Comparison of ENCODE assay signal across 16 cellular contexts in the genomic region with DNA sequence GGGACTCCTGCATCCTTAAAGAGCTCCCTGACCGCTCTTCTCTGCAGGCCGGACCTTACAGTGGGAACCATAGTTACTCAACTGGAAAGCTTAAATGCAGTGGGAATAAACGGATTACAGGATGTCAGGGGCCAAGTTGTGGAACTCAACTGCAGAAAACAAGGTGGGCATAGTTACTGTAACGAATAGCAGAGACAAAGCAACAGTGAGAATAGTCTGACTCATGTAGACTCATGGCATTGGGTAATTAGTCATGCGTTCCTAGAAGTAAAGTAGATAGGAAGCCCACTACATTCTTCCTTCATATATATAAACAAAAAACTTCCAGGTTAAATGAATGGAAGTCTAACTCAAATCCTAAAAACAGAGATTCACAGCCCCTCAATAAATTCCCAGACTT.
DNase-seq lines count a peak whose midpoint lies in the region; ATAC-seq and TF ChIP-seq lines count a peak whose summit lies in the region.
"Had no signal": no experiment of that assay in that cellular context is flagged by ENCODE, and none has a peak within 500 bp of the region (broad histone marks: within the 10 kb centered on the region; RNA-seq: fewer than 3 reads in every experiment).

No MANE protein-coding gene starts in this region.

- H3K4me3 ChIP-seq in astrocyte of the spinal cord (ENCODE audit: low read depth, low read length) (no peak overlapping the region), hepatocyte (no peak overlapping the region)

- H4K20me1 ChIP-seq in hepatocyte (ENCODE audit: insufficient read depth, poor library complexity, severe bottlenecking), result no peaks in the 10 kb centered on the region

- WGBS in hepatocyte (ENCODE audit: low lambda C conversion rate, missing lambda C conversion rate), result 68% methylated on average over 5 of the region's 5 CpGs

- no peaks in the 10 kb centered on the region for H3K4me1 ChIP-seq in hepatocyte (ENCODE audit: insufficient read depth)

- H3K9me2 ChIP-seq in hepatocyte (replicated peaks; ENCODE audit: insufficient read depth), result no peaks in the 10 kb centered on the region

- H3K4me1 Mint-ChIP-seq in stimulated activated naive CD8-positive, alpha-beta T cell treated with anti-CD3 and anti-CD28 coated beads, Interleukin-15, amount 100 ng/mL, for 72 hours, result peaks cover 10% of the 10 kb centered on the region
- H3K4me1 Mint-ChIP-seq: CD4-positive, CD25-positive, alpha-beta regulatory T cell had no signal

- no peak overlapping the region for H2AFZ ChIP-seq in hepatocyte

- peaks cover 18% of the 10 kb centered on the region for H3K27me3 Mint-ChIP-seq in stimulated activated naive CD8-positive, alpha-beta T cell treated with anti-CD3 and anti-CD28 coated beads, Interleukin-15, amount 100 ng/mL, for 72 hours

- no peak overlapping the region for H3K27ac ChIP-seq in RWPE1
- H3K27ac ChIP-seq in hepatocyte, result no peak overlapping the region
- H3K27ac ChIP-seq: HL-60 had no signal

- POLR2A ChIA-PET in RWPE1 (lab: Yijun Ruan, JAX; ENCODE audit: low non-redundant PET), result no interaction called here

- no peaks in the 10 kb centered on the region for H3K36me3 ChIP-seq in hepatocyte (replicated peaks; ENCODE audit: insufficient read depth, low read depth)

- H3K9me3 ChIP-seq in hepatocyte (ENCODE audit: low read depth), result no peaks in the 10 kb centered on the region

- H3K79me2 ChIP-seq in hepatocyte, result no peaks in the 10 kb centered on the region

- H3K9me3 Mint-ChIP-seq in stimulated activated naive CD8-positive, alpha-beta T cell treated with anti-CD3 and anti-CD28 coated beads, Interleukin-15, amount 100 ng/mL, for 72 hours, result no peaks in the 10 kb centered on the region

- no peak for DNase-seq in stimulated activated naive CD8-positive, alpha-beta T cell treated with anti-CD3 and anti-CD28 coated beads, Interleukin-15, Interleukin-2, amounts not matched to agents 100 U/mL and 50 U/mL, for 24 hours
- no peak for DNase-seq in stimulated activated naive CD8-positive, alpha-beta T cell treated with anti-CD3 and anti-CD28 coated beads, Interleukin-15, amount 100 ng/mL, for 72 hours
- DNase-seq in RWPE1 (ENCODE audit: low spot score) (peak; percentile 4), astrocyte of the spinal cord (ENCODE audit: low read depth, low spot score) (peak; percentile 73), mesenteric fat pad (ENCODE audit: low spot score) (no peak), hepatocyte (ENCODE audit: low spot score) (no peak)
- DNase-seq: CD4-positive, CD25-positive, alpha-beta regulatory T cell; DMS79 treated with DMSO at 0.1 percent for 48 hours; KBM-7; NCI-H1092; NCI-H2107; NCI-H345; NCI-H526 treated with DMSO at 0.1 percent for 48 hours; SIG-M5 had no signal

- CTCF ChIA-PET in RWPE1 (lab: Yijun Ruan, JAX), result interaction anchor here (0.7 kb wide), 1 partner anchor 18 kb away, joined by 4 read pairs; no protein-coding TSS in a partner anchor

- no peak overlapping the region for H3K27ac Mint-ChIP-seq in stimulated activated naive CD8-positive, alpha-beta T cell treated with anti-CD3 and anti-CD28 coated beads, Interleukin-15, amount 100 ng/mL, for 72 hours
- H3K27ac Mint-ChIP-seq: CD4-positive, CD25-positive, alpha-beta regulatory T cell had no signal

- no peak for TF ChIP-seq CTCF in RWPE1 (conservative IDR thresholded peaks at IDR 0.05; ENCODE audit: low read depth)
- no peak for TF ChIP-seq CTCF in astrocyte of the spinal cord (IDR thresholded peaks at IDR 0.05; ENCODE audit: low read depth, low read length)
- no peak for TF ChIP-seq CTCF in hepatocyte (IDR thresholded peaks at IDR 0.05; ENCODE audit: poor library complexity)

- no peak overlapping the region for H3K4me3 Mint-ChIP-seq in stimulated activated naive CD8-positive, alpha-beta T cell treated with anti-CD3 and anti-CD28 coated beads, Interleukin-15, amount 100 ng/mL, for 72 hours
- H3K4me3 Mint-ChIP-seq: CD4-positive, CD25-positive, alpha-beta regulatory T cell had no signal

- in situ Hi-C loops in astrocyte of the spinal cord (cut with HindIII; ENCODE audit: low sequenced_read_pairs), result no loop called here

- peak; percentile 61 for ATAC-seq in stimulated activated naive CD8-positive, alpha-beta T cell treated with anti-CD3 and anti-CD28 coated beads, Interleukin-15, Interleukin-2, amounts not matched to agents 100 U/mL and 50 U/mL, for 24 hours
- no peak for ATAC-seq in stimulated activated naive CD8-positive, alpha-beta T cell treated with anti-CD3 and anti-CD28 coated beads, Interleukin-15, amount 100 ng/mL, for 72 hours
- ATAC-seq in GM18498 (IDR thresholded peaks at IDR 0.05; ENCODE audit: unreplicated experiment), result no peak

- no peaks in the 10 kb centered on the region for H3K27me3 ChIP-seq in hepatocyte

- no peak overlapping the region for H3K4me2 ChIP-seq in hepatocyte

Comparison
In these comparisons a context has a peak if more than half of its experiments do, and no peak if none do; other contexts are left out.
1. DNase-seq: peak in RWPE1 (single experiment) and astrocyte of the spinal cord (single experiment); none in stimulated activated naive CD8-positive, alpha-beta T cell treated with anti-CD3 and anti-CD28 coated beads, Interleukin-15, Interleukin-2, amounts not matched to agents 100 U/mL and 50 U/mL, for 24 hours (single experiment), stimulated activated naive CD8-positive, alpha-beta T cell treated with anti-CD3 and anti-CD28 coated beads, Interleukin-15, amount 100 ng/mL, for 72 hours (0 of 2), mesenteric fat pad (single experiment) and hepatocyte (single experiment).